8 cellular contexts compared by ENCODE assay signal in the genomic region with DNA sequence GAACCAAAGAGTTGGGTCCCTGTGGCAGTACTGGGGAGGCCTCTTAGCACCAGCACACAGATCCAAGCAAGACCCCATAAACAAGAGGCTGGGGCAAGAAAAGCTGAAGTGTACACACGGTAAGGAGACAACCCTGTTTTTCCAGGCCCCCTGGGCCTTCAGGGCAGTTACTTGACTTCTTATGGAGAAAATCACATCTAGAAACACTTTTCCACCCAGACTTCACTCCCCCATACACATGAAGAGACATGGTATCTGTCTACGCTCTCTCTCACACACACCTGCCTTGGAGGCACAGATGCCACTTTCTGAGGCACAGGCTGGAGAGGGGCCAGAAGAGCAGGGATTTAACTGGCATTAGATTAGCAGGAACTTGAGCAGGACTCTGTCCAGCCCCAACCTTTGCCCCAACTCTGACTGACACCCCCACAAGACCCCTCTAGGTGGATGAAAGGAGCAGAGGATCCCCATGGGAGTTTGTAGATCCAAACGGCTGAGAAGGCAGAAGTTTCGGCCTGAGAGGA. TPM values are rescaled to one million over a fixed set of nuclear protein-coding genes. Genes with fewer than 3 reads are reported as not detected.
A peak's percentile ranks its signal among the peaks of the same experiment; 100 is the strongest.
DNase-seq lines count a peak whose midpoint lies in the region; ATAC-seq and TF ChIP-seq lines count a peak whose summit lies in the region.

No MANE protein-coding gene starts in this region.

- no peaks in the 10 kb centered on the region for H3K9me3 Mint-ChIP-seq in activated CD8-positive, alpha-beta memory T cell treated with anti-CD3 and anti-CD28 coated beads, Interleukin-2, amount 10 ng/mL, durations not matched to agents 7 days and 5 days (ENCODE audit: low read depth)
- no peaks in the 10 kb centered on the region for H3K9me3 Mint-ChIP-seq in activated naive CD8-positive, alpha-beta T cell treated with anti-CD3 and anti-CD28 coated beads, Interleukin-2, amount 50 U/mL, for 24 hours

- H3K27ac ChIP-seq in left lung (peak overlapping the region; percentile 91 to 92), temporal lobe (ENCODE audit: low read depth, low read length) (peak overlapping the region; percentile 10)

- no peaks in the 10 kb centered on the region for H3K9me3 ChIP-seq in left lung

- no peak for ATAC-seq in activated CD8-positive, alpha-beta memory T cell treated with anti-CD3 and anti-CD28 coated beads, Interleukin-2, amount 10 ng/mL, durations not matched to agents 7 days and 5 days
- no peak for ATAC-seq in activated naive CD8-positive, alpha-beta T cell treated with anti-CD3 and anti-CD28 coated beads, Interleukin-2, amount 50 U/mL, for 24 hours
- ATAC-seq in left lung: no peak
- ATAC-seq in HG03521 (IDR thresholded peaks at IDR 0.05; ENCODE audit: unreplicated experiment): no peak

- H3K36me3 Mint-ChIP-seq in activated CD8-positive, alpha-beta memory T cell treated with anti-CD3 and anti-CD28 coated beads, Interleukin-2, amount 10 ng/mL, durations not matched to agents 7 days and 5 days: peaks cover 15% of the 10 kb centered on the region
- peaks cover 26% of the 10 kb centered on the region for H3K36me3 Mint-ChIP-seq in activated naive CD8-positive, alpha-beta T cell treated with anti-CD3 and anti-CD28 coated beads, Interleukin-2, amount 50 U/mL, for 24 hours (ENCODE audit: low read depth)

- H3K27me3 Mint-ChIP-seq in activated CD8-positive, alpha-beta memory T cell treated with anti-CD3 and anti-CD28 coated beads, Interleukin-2, amount 10 ng/mL, durations not matched to agents 7 days and 5 days: no peaks in the 10 kb centered on the region
- no peaks in the 10 kb centered on the region for H3K27me3 Mint-ChIP-seq in activated naive CD8-positive, alpha-beta T cell treated with anti-CD3 and anti-CD28 coated beads, Interleukin-2, amount 50 U/mL, for 24 hours

- no peak for DNase-seq in activated CD8-positive, alpha-beta memory T cell treated with anti-CD3 and anti-CD28 coated beads, Interleukin-2, amount 10 ng/mL, durations not matched to agents 7 days and 5 days
- DNase-seq in activated CD8-positive, alpha-beta memory T cell treated with anti-CD3 and anti-CD28 coated beads, Interleukin-2, amount 50 U/mL, for 48 hours: no peak
- DNase-seq in activated naive CD8-positive, alpha-beta T cell treated with anti-CD3 and anti-CD28 coated beads, Interleukin-2, amount 50 U/mL, for 24 hours: no peak
- DNase-seq in left lung: no peak
- no peak for DNase-seq in DMS153 treated with DMSO at 0.1 percent for 48 hours (lab: John Stamatoyannopoulos, UW; ENCODE audit: unreplicated experiment)
- no peak for DNase-seq in NCI-H526 treated with DMSO at 0.1 percent for 48 hours (lab: John Stamatoyannopoulos, UW)

- no peak for TF ChIP-seq CTCF in left lung (IDR thresholded peaks at IDR 0.05)

- no peaks in the 10 kb centered on the region for H3K27me3 ChIP-seq in left lung

- CTCF ChIA-PET in activated CD8-positive, alpha-beta memory T cell treated with anti-CD3 and anti-CD28 coated beads, Interleukin-2, amount 10 ng/mL, durations not matched to agents 7 days and 5 days (lab: Charles Lee): interaction anchor here (0.6 to 3.1 kb wide), 5 partner anchors 7 to 412 kb away, joined by 3 to 18 read pairs (median 6); partner anchors contain the start of gene MINDY1

- peaks cover 55% of the 10 kb centered on the region for H3K4me1 Mint-ChIP-seq in activated CD8-positive, alpha-beta memory T cell treated with anti-CD3 and anti-CD28 coated beads, Interleukin-2, amount 10 ng/mL, durations not matched to agents 7 days and 5 days
- peaks cover 58% of the 10 kb centered on the region for H3K4me1 Mint-ChIP-seq in activated naive CD8-positive, alpha-beta T cell treated with anti-CD3 and anti-CD28 coated beads, Interleukin-2, amount 50 U/mL, for 24 hours

- H3K36me3 ChIP-seq in left lung: peaks cover 0 to 23% of the 10 kb centered on the region in 2 donors

- H3K27ac Mint-ChIP-seq in activated CD8-positive, alpha-beta memory T cell treated with anti-CD3 and anti-CD28 coated beads, Interleukin-2, amount 10 ng/mL, durations not matched to agents 7 days and 5 days: peak overlapping the region; percentile 80
- H3K27ac Mint-ChIP-seq in activated naive CD8-positive, alpha-beta T cell treated with anti-CD3 and anti-CD28 coated beads, Interleukin-2, amount 50 U/mL, for 24 hours: peak overlapping the region; percentile 90

- intact Hi-C loops in left lung (cut with DNase I): no loop called here

- H3K4me3 ChIP-seq in left lung: peak overlapping the region; percentile 78 to 87

- peak overlapping the region; percentile 88 for H3K4me3 Mint-ChIP-seq in activated CD8-positive, alpha-beta memory T cell treated with anti-CD3 and anti-CD28 coated beads, Interleukin-2, amount 10 ng/mL, durations not matched to agents 7 days and 5 days
- peak overlapping the region; percentile 90 for H3K4me3 Mint-ChIP-seq in activated naive CD8-positive, alpha-beta T cell treated with anti-CD3 and anti-CD28 coated beads, Interleukin-2, amount 50 U/mL, for 24 hours

- peaks cover 40 to 77% of the 10 kb centered on the region in 2 donors for H3K4me1 ChIP-seq in left lung

RNA-seq across cellular contexts. Expression of gene CERS2, which starts 2.2 kb away (rescaled TPM):
- 100 to 1,000 TPM; 144 to 170 TPM for total RNA-seq in activated CD8-positive, alpha-beta memory T cell treated with anti-CD3 and anti-CD28 coated beads, Interleukin-2, amount 10 ng/mL, durations not matched to agents 7 days and 5 days
- total RNA-seq in left lung: 100 to 1,000 TPM; 325 to 359 TPM
- 21.4 TPM for total RNA-seq in temporal lobe

RNA-seq across cellular contexts. Expression of gene ANXA9, which starts 9.6 kb away (rescaled TPM):
- under 1 TPM in 1 of 2 experiments, not detected in 1; 0.23 TPM for total RNA-seq in activated CD8-positive, alpha-beta memory T cell treated with anti-CD3 and anti-CD28 coated beads, Interleukin-2, amount 10 ng/mL, durations not matched to agents 7 days and 5 days
- total RNA-seq in left lung: 1 to 10 TPM; 1.1 to 2.4 TPM
- not detected for total RNA-seq in temporal lobe

RNA-seq across cellular contexts. Expression of gene MINDY1, which starts 34.2 kb away (rescaled TPM):
- total RNA-seq in activated CD8-positive, alpha-beta memory T cell treated with anti-CD3 and anti-CD28 coated beads, Interleukin-2, amount 10 ng/mL, durations not matched to agents 7 days and 5 days: 1 to 10 TPM; 4.2 to 7.0 TPM
- 10 to 100 TPM; 26.0 to 32.9 TPM for total RNA-seq in left lung
- total RNA-seq in temporal lobe: 10.8 TPM

RNA-seq across cellular contexts. Expression of gene PRUNE1, which starts 35.8 kb away (rescaled TPM):
- 10 to 100 TPM; 14.7 to 17.4 TPM for total RNA-seq in activated CD8-positive, alpha-beta memory T cell treated with anti-CD3 and anti-CD28 coated beads, Interleukin-2, amount 10 ng/mL, durations not matched to agents 7 days and 5 days
- total RNA-seq in left lung (10 to 100 TPM; 15.1 to 18.1 TPM), temporal lobe (25.6 TPM)

RNA-seq across cellular contexts. Expression of gene SETDB1, which starts 46.3 kb away (rescaled TPM):
- 10 to 100 TPM; 61.5 to 67.6 TPM for total RNA-seq in activated CD8-positive, alpha-beta memory T cell treated with anti-CD3 and anti-CD28 coated beads, Interleukin-2, amount 10 ng/mL, durations not matched to agents 7 days and 5 days
- total RNA-seq in left lung: 10 to 100 TPM; 33.1 to 49.7 TPM
- total RNA-seq in temporal lobe: 39.8 TPM
